Comparison of ENCODE assay signal across 16 cellular contexts in genomic region chr9:132147839-132148238, GRCh38. TPM values are rescaled to one million over a fixed set of nuclear protein-coding genes. Genes with fewer than 3 reads are reported as not detected.
DNase-seq lines count a peak whose midpoint lies in the region; ATAC-seq, FAIRE-seq and TF ChIP-seq lines count a peak whose summit lies in the region.
"Had no signal": no experiment of that assay in that cellular context is flagged by ENCODE, and none has a peak within 500 bp of the region (broad histone marks: within the 10 kb centered on the region; RNA-seq: fewer than 3 reads in every experiment).

No MANE protein-coding gene starts in this region.

- DNase-seq in WTC11 (ENCODE audit: low spot score), result no peak
- DNase-seq in H1 (ENCODE audit: low read depth in 1 of 2, low spot score in 2 of 2), result no peak
- DNase-seq in neuronal stem cell (ENCODE audit: low spot score), result no peak
- DNase-seq in RPMI8226, result no peak
- no peak for DNase-seq in activated T-cell treated with anti-CD3 and anti-CD28 coated beads, Interleukin-2, amount 50 U/mL, for 4 hours
- DNase-seq: C1 segment of cervical spinal cord; Caco-2; CD4-positive, alpha-beta memory T cell; DMS153; DND-41; GM23248; H9 had no signal

- no peak overlapping the region for H2BK5ac ChIP-seq in H1 (ENCODE audit: low read depth, low read length)
- no peak overlapping the region for H2BK5ac ChIP-seq in neuronal stem cell (ENCODE audit: low read length)

- H3K9ac ChIP-seq in H1 (replicated peaks in 1 of 4; ENCODE audit: extremely low read depth in 1 of 4, low read depth in 3 of 4, low read length in 3 of 4) (no peak overlapping the region), neuronal stem cell (ENCODE audit: low read depth, low read length, poor library complexity) (no peak overlapping the region)
- H3K9ac ChIP-seq: GM23248 had no signal

- 95% methylated on average over 8 of the region's 8 CpGs; no CpG with 5 or more reads in 1 of the 2 experiments for WGBS in H1 (ENCODE audit: extremely low coverage in 1 of 2, insufficient coverage in 1 of 2, insufficient read length in 1 of 2, insufficient replicate concordance in 2 of 2, low coverage in 1 of 2, low lambda C conversion rate in 2 of 2, missing lambda C conversion rate in 1 of 2), 2 experiments
- no CpG with 5 or more reads among the region's 8 CpGs for WGBS in neuronal stem cell (ENCODE audit: extremely low coverage in 2 of 2, insufficient read length in 2 of 2, insufficient replicate concordance in 1 of 2), 2 donors

- no peak overlapping the region for H3K56ac ChIP-seq in H1 (replicated peaks; ENCODE audit: insufficient read length, low read depth, low read length)

- no peaks in the 10 kb centered on the region for H3K4me1 ChIP-seq in H1 (replicated peaks in 1 of 4; ENCODE audit: control insufficient read depth in 3 of 4, insufficient read depth in 4 of 4, low read length in 3 of 4)
- H3K4me1 ChIP-seq in neuronal stem cell (ENCODE audit: control insufficient read depth in 2 of 2, insufficient read depth in 1 of 2, low read depth in 1 of 2, low read length in 2 of 2), result peaks cover 0 to 5% of the 10 kb centered on the region in 2 donors
- H3K4me1 ChIP-seq: Caco-2 had no signal

- peaks cover 3% of the 10 kb centered on the region; the same call in 1 of the 2 replicates for H3K9me3 Mint-ChIP-seq in WTC11
- no peaks in the 10 kb centered on the region for H3K9me3 Mint-ChIP-seq in activated T-cell treated with anti-CD3 and anti-CD28 coated beads, Interleukin-2, amount 50 U/mL, for 4 hours
- H3K9me3 Mint-ChIP-seq: H9 had no signal

- no peak overlapping the region for H3K4ac ChIP-seq in H1 (replicated peaks; ENCODE audit: insufficient read length, low read depth, low read length)
- H3K4ac ChIP-seq in neuronal stem cell (ENCODE audit: low read length), result no peak overlapping the region

- H3K36me3 ChIP-seq in H1 (ENCODE audit: control insufficient read depth in 2 of 4, insufficient read depth in 4 of 4, low read length in 3 of 4), result no peaks in the 10 kb centered on the region
- no peaks in the 10 kb centered on the region for H3K36me3 ChIP-seq in neuronal stem cell (replicated peaks in 1 of 2; ENCODE audit: control insufficient read depth in 2 of 2, insufficient read depth in 2 of 2, low read length in 2 of 2)

- H3K4me1 Mint-ChIP-seq in WTC11, result peaks cover 2% of the 10 kb centered on the region
- H3K4me1 Mint-ChIP-seq in activated T-cell treated with anti-CD3 and anti-CD28 coated beads, Interleukin-2, amount 50 U/mL, for 4 hours (ENCODE audit: low read depth), result peaks cover 2% of the 10 kb centered on the region
- H3K4me1 Mint-ChIP-seq: CD4-positive, alpha-beta memory T cell had no signal

- H2BK15ac ChIP-seq in H1 (ENCODE audit: low read length) (no peak overlapping the region), neuronal stem cell (ENCODE audit: low read length) (no peak overlapping the region)

- H3K4me2 ChIP-seq in H1 (ENCODE audit: insufficient read depth in 1 of 2, low read depth in 2 of 2, low read length in 2 of 2), result no peak overlapping the region
- no peak overlapping the region for H3K4me2 ChIP-seq in neuronal stem cell (ENCODE audit: insufficient read depth, low read length, poor library complexity, severe bottlenecking)

- H2BK12ac ChIP-seq in H1 (ENCODE audit: low read depth, low read length) (no peak overlapping the region), neuronal stem cell (ENCODE audit: low read length) (no peak overlapping the region)

- no peak overlapping the region for H2AFZ ChIP-seq in H1 (ENCODE audit: low read length)
- H2AFZ ChIP-seq in neuronal stem cell (ENCODE audit: low read length), result no peak overlapping the region
- H2AFZ ChIP-seq: GM23248 had no signal

- no peaks in the 10 kb centered on the region for H4K20me1 ChIP-seq in H1 (replicated peaks in 1 of 2; ENCODE audit: control insufficient read depth in 1 of 2, insufficient read depth in 2 of 2, low read length in 2 of 2)

- H3K27ac Mint-ChIP-seq in WTC11, result no peak overlapping the region
- H3K27ac Mint-ChIP-seq: CD4-positive, alpha-beta memory T cell had no signal

- no peak for ATAC-seq in WTC11
- ATAC-seq in HG03565 (IDR thresholded peaks at IDR 0.05; ENCODE audit: unreplicated experiment), result no peak
- no peak for ATAC-seq in activated T-cell treated with anti-CD3 and anti-CD28 coated beads, Interleukin-2, amount 50 U/mL, for 4 hours
- ATAC-seq: GM12878 had no signal

- no peak overlapping the region for H4K8ac ChIP-seq in H1 (ENCODE audit: extremely low read depth, insufficient read depth, low read length)
- no peak overlapping the region for H4K8ac ChIP-seq in neuronal stem cell (ENCODE audit: low read depth, low read length)

- H4K5ac ChIP-seq in H1 (ENCODE audit: insufficient read length, low read depth, low read length), result no peak overlapping the region

- POLR2A ChIA-PET in WTC11 (lab: Charles Lee), result no interaction called here
- POLR2A ChIA-PET in H1 (lab: Charles Lee; ENCODE audit: partially characterized antibody), result no interaction called here

- no peak overlapping the region for H3K4me3 ChIP-seq in H1 (ENCODE audit: extremely low read depth in 1 of 4, insufficient read depth in 2 of 4, low read depth in 3 of 4, low read length in 4 of 4)
- no peak overlapping the region for H3K4me3 ChIP-seq in neuronal stem cell (ENCODE audit: low read length in 2 of 2)
- H3K4me3 ChIP-seq: GM12878, GM23248 had no signal

- no peak overlapping the region for H2BK20ac ChIP-seq in H1 (ENCODE audit: low read length)

- H3K27me3 ChIP-seq in H1 (replicated peaks in 1 of 4; ENCODE audit: control insufficient read depth in 3 of 4, extremely low read depth in 1 of 4, insufficient read depth in 3 of 4, low read length in 3 of 4) (no peaks in the 10 kb centered on the region), neuronal stem cell (ENCODE audit: control insufficient read depth in 3 of 3, insufficient read depth in 3 of 3, low read depth in 1 of 3, low read length in 3 of 3) (peaks cover 0 to 29% (median 0%) of the 10 kb centered on the region in 3 experiments)

- peaks cover 3% of the 10 kb centered on the region for H3K27me3 Mint-ChIP-seq in WTC11 (ENCODE audit: low read depth)
- H3K27me3 Mint-ChIP-seq in activated T-cell treated with anti-CD3 and anti-CD28 coated beads, Interleukin-2, amount 50 U/mL, for 4 hours (ENCODE audit: low read depth), result peaks cover 59% of the 10 kb centered on the region

- no peaks in the 10 kb centered on the region for H3K36me3 Mint-ChIP-seq in WTC11
- H3K36me3 Mint-ChIP-seq in activated T-cell treated with anti-CD3 and anti-CD28 coated beads, Interleukin-2, amount 50 U/mL, for 4 hours (ENCODE audit: insufficient read depth), result no peaks in the 10 kb centered on the region
- H3K36me3 Mint-ChIP-seq: CD4-positive, alpha-beta memory T cell had no signal

- TF ChIP-seq RAD21 in H1 (IDR thresholded peaks at IDR 0.05 in 1 of 2, conservative IDR thresholded peaks at IDR 0.05 in 1 of 2; ENCODE audit: low read depth in 2 of 2, low read length in 2 of 2), result no peak

- H3K23ac ChIP-seq in H1 (ENCODE audit: insufficient read length) (no peak overlapping the region), neuronal stem cell (ENCODE audit: low read depth, low read length, poor library complexity) (no peak overlapping the region)

- no peak overlapping the region for H3K4me3 Mint-ChIP-seq in WTC11
- H3K4me3 Mint-ChIP-seq in activated T-cell treated with anti-CD3 and anti-CD28 coated beads, Interleukin-2, amount 50 U/mL, for 4 hours, result no peak overlapping the region
- H3K4me3 Mint-ChIP-seq: CD4-positive, alpha-beta memory T cell; H9 had no signal

- H3K14ac ChIP-seq in H1 (ENCODE audit: insufficient read length), result no peak overlapping the region
- H3K14ac ChIP-seq in neuronal stem cell (ENCODE audit: low read length), result no peak overlapping the region

- H3K79me2 ChIP-seq in H1 (ENCODE audit: control insufficient read depth in 1 of 2, insufficient read depth in 2 of 2, low read length in 2 of 2), result no peaks in the 10 kb centered on the region

- H3K9me3 ChIP-seq in H1 (ENCODE audit: insufficient read depth in 2 of 2, low read depth in 1 of 2, low read length in 1 of 2) (no peaks in the 10 kb centered on the region), neuronal stem cell (replicated peaks in 1 of 2; ENCODE audit: control insufficient read depth in 2 of 2, insufficient read depth in 1 of 2, low read depth in 1 of 2, low read length in 2 of 2) (peaks cover 0 to 1% of the 10 kb centered on the region in 2 donors)
- H3K9me3 ChIP-seq: Caco-2 had no signal

- no peak overlapping the region for H3K27ac ChIP-seq in H1 (ENCODE audit: low read depth, low read length)
- H3K27ac ChIP-seq in neuronal stem cell (replicated peaks; ENCODE audit: low read length), result no peak overlapping the region
- H3K27ac ChIP-seq: GM23248 had no signal

- no peaks in the 10 kb centered on the region for H3K79me1 ChIP-seq in H1 (ENCODE audit: low read depth, low read length)
- H3K79me1 ChIP-seq in neuronal stem cell (ENCODE audit: low read depth, low read length), result no peaks in the 10 kb centered on the region

- no peaks in the 10 kb centered on the region for H3K23me2 ChIP-seq in H1 (ENCODE audit: low read depth, low read length)

- no peak for TF ChIP-seq EP300 in H1 (IDR thresholded peaks at IDR 0.05; ENCODE audit: borderline replicate concordance in 1 of 2, low read depth in 2 of 2, low read length in 2 of 2)

- no peak overlapping the region for H3K18ac ChIP-seq in H1 (ENCODE audit: extremely low read depth, low read length)
- no peak overlapping the region for H3K18ac ChIP-seq in neuronal stem cell (ENCODE audit: low read length)

- H2AK5ac ChIP-seq in H1 (ENCODE audit: low read depth, low read length), result no peak overlapping the region
- peak overlapping the region; percentile 41 for H2AK5ac ChIP-seq in neuronal stem cell (ENCODE audit: low read depth, low read length)

- H4K91ac ChIP-seq in H1 (replicated peaks; ENCODE audit: insufficient read length, low read length) (no peak overlapping the region), neuronal stem cell (ENCODE audit: low read depth, low read length, poor library complexity) (no peak overlapping the region)

- FAIRE-seq in H1 (lab: Jason Lieb, UNC), result no peak
- FAIRE-seq: G401.6, GM12878, GM19239 had no signal

- H2BK120ac ChIP-seq in H1 (replicated peaks; ENCODE audit: low read depth, low read length) (no peak overlapping the region), neuronal stem cell (ENCODE audit: low read depth, low read length) (no peak overlapping the region)

- CTCF ChIA-PET in WTC11 (lab: Charles Lee), result no interaction called here
- CTCF ChIA-PET in H1 (lab: Charles Lee; ENCODE audit: partially characterized antibody), result interaction anchor here (1.2 to 1.9 kb wide), 3 partner anchors 13 to 278 kb away, joined by 3 to 4 read pairs (median 3); no protein-coding TSS in a partner anchor

- no peak for TF ChIP-seq POLR2A in H1 (IDR thresholded peaks at IDR 0.05; ENCODE audit: control extremely low read depth in 1 of 2, low read depth in 2 of 2, low read length in 2 of 2)

- no peak for TF ChIP-seq CTCF in WTC11 (IDR thresholded peaks at IDR 0.05)
- no peak for TF ChIP-seq CTCF in H1 (IDR thresholded peaks at IDR 0.05; ENCODE audit: control extremely low read depth in 1 of 3, insufficient read depth in 1 of 3, low read depth in 1 of 3, low read length in 3 of 3)

RNA-seq across cellular contexts. Expression of gene NTNG2, which starts 14.0 kb away (rescaled TPM):
- total RNA-seq in WTC11 (2021), result 3.1 to 4.2 TPM (median 3.3 TPM) in 3 replicates
- total RNA-seq in H1 (2021; fragmentation: NEBNext Ultra II Directional; extraction: Animal tissue kit (Norgen Biotek cat#: 25700)), result 0.52 and 1.4 TPM in 2 replicates
- 1.2 and 1.5 TPM in 2 replicates for polyA plus RNA-seq in H1 (2011; rRNA removed)
- 2.6 TPM for polyA plus RNA-seq in H1 (2011; cell fraction: cytosol; rRNA removed)
- 2.6 TPM for polyA plus RNA-seq in H1 (2011; cell fraction: nucleus; rRNA removed)
- 0.29 to 2.3 TPM (median 1.3 TPM) in 4 replicates for polyA plus RNA-seq in H1 (2012, experiment 1 of 2)
- polyA plus RNA-seq in H1 (2012, experiment 2 of 2), result 0.37 TPM
- 0.30 TPM for polyA plus RNA-seq in H1 (2013, experiment 1 of 2)
- 0.61 TPM for polyA plus RNA-seq in H1 (2013, experiment 2 of 2)
- polyA minus RNA-seq in H1 (2011; rRNA and poly(A)+ RNA removed), result 0.57 and 0.80 TPM in 2 replicates
- polyA minus RNA-seq in H1 (2011; cell fraction: cytosol; rRNA and poly(A)+ RNA removed), result 1.7 TPM
- 1.1 TPM for polyA minus RNA-seq in H1 (2011; cell fraction: nucleus; rRNA and poly(A)+ RNA removed)
- polyA plus RNA-seq in neuronal stem cell (2013, experiment 1 of 2), result 1.6 TPM
- polyA plus RNA-seq in neuronal stem cell (2013, experiment 2 of 2), result 2.1 TPM
- 1 to 10 TPM in 1 of 3 donors, under 1 TPM in 2; 0.91 to 1.4 (median 0.95) TPM for total RNA-seq in activated T-cell treated with anti-CD3 and anti-CD28 coated beads, Interleukin-2, amount 50 U/mL, for 4 hours
- total RNA-seq: Caco-2 had no signal
